7 cellular contexts compared by ENCODE assay signal in genomic region chr15:32276202-32276829, GRCh38.
DNase-seq lines count a peak whose midpoint lies in the region; ATAC-seq, FAIRE-seq and TF ChIP-seq lines count a peak whose summit lies in the region.
"Not testable (repeated sequence)": the region's sequence is repeated elsewhere in the genome, so short reads cannot be mapped to it uniquely, and the experiment has no call there.

No MANE protein-coding gene starts in this region.

- H2AFZ ChIP-seq in IMR-90 (replicated peaks; ENCODE audit: low read length, poor library complexity); H1 (ENCODE audit: low read length): not testable (repeated sequence)

- in situ Hi-C loops in IMR-90 (cut with MboI; ENCODE audit: low sequenced_read_pairs): not testable (repeated sequence)

- not testable (repeated sequence) for TF ChIP-seq RAD21 in IMR-90 (IDR thresholded peaks at IDR 0.05; ENCODE audit: low read length); H1 (IDR thresholded peaks at IDR 0.05 in 1 of 2, conservative IDR thresholded peaks at IDR 0.05 in 1 of 2; ENCODE audit: low read depth in 2 of 2, low read length in 2 of 2)

- H2BK20ac ChIP-seq in IMR-90 (ENCODE audit: low read depth, low read length); H1 (ENCODE audit: low read length): not testable (repeated sequence)

- POLR2A ChIA-PET in IMR-90 (lab: Charles Lee; ENCODE audit: unreplicated experiment); activated CD8-positive, alpha-beta T cell treated with anti-CD3 and anti-CD28 coated beads, Interleukin-2, amount 10 ng/mL, durations not matched to agents 7 days and 5 days (lab: Charles Lee); H1 (lab: Charles Lee; ENCODE audit: partially characterized antibody): not testable (repeated sequence)

- not testable (repeated sequence) for H3K36me3 ChIP-seq in IMR-90 (ENCODE audit: control insufficient read depth, insufficient read depth, low read length); H1 (ENCODE audit: control insufficient read depth in 2 of 4, insufficient read depth in 4 of 4, low read length in 3 of 4)

- not testable (repeated sequence) for H3K79me1 ChIP-seq in IMR-90 (ENCODE audit: low read depth in 1 of 2, low read length in 2 of 2); H1 (ENCODE audit: low read depth, low read length)

- TF ChIP-seq CTCF in IMR-90 (conservative IDR thresholded peaks at IDR 0.05; ENCODE audit: low read depth, low read length); H1 (IDR thresholded peaks at IDR 0.05; ENCODE audit: control extremely low read depth in 1 of 3, insufficient read depth in 1 of 3, low read depth in 1 of 3, low read length in 3 of 3); omental fat pad (IDR thresholded peaks at IDR 0.05): not testable (repeated sequence)

- H3K9me1 ChIP-seq in IMR-90 (ENCODE audit: insufficient read depth, low read length): not testable (repeated sequence)

- H2AK9ac ChIP-seq in IMR-90 (replicated peaks; ENCODE audit: low read depth, low read length, poor library complexity): not testable (repeated sequence)

- not testable (repeated sequence) for H3K36me3 Mint-ChIP-seq in activated CD8-positive, alpha-beta T cell treated with anti-CD3 and anti-CD28 coated beads, Interleukin-2, amount 10 ng/mL, durations not matched to agents 7 days and 5 days (ENCODE audit: low read depth)

- not testable (repeated sequence) for H3K4me1 ChIP-seq in IMR-90 (ENCODE audit: control insufficient read depth, insufficient read depth, low read length); H1 (replicated peaks in 1 of 4; ENCODE audit: control insufficient read depth in 3 of 4, insufficient read depth in 4 of 4, low read length in 3 of 4)

- H2BK15ac ChIP-seq in IMR-90 (ENCODE audit: low read depth, low read length); H1 (ENCODE audit: low read length): not testable (repeated sequence)

- not testable (repeated sequence) for H3K4me2 ChIP-seq in IMR-90 (ENCODE audit: low read depth, low read length); H1 (ENCODE audit: insufficient read depth in 1 of 2, low read depth in 2 of 2, low read length in 2 of 2)

- H3K4ac ChIP-seq in IMR-90 (ENCODE audit: low read depth, low read length); H1 (replicated peaks; ENCODE audit: insufficient read length, low read depth, low read length): not testable (repeated sequence)

- not testable (repeated sequence) for DNase-seq in GM19239 (ENCODE audit: insufficient read length, low spot score); activated CD8-positive, alpha-beta T cell treated with anti-CD3 and anti-CD28 coated beads, Interleukin-2, amount 10 ng/mL, durations not matched to agents 7 days and 5 days; H1 (ENCODE audit: low read depth in 1 of 2, low spot score in 2 of 2); left colon; omental fat pad (ENCODE audit: low spot score)
- DNase-seq in IMR-90: peak; percentile 0

- CTCF ChIA-PET in IMR-90 (lab: Yijun Ruan, JAX); activated CD8-positive, alpha-beta T cell treated with anti-CD3 and anti-CD28 coated beads, Interleukin-2, amount 10 ng/mL, durations not matched to agents 7 days and 5 days (lab: Charles Lee); H1 (lab: Charles Lee; ENCODE audit: partially characterized antibody): not testable (repeated sequence)

- not testable (repeated sequence) for H3K23me2 ChIP-seq in H1 (ENCODE audit: low read depth, low read length)

- not testable (repeated sequence) for H3K27ac Mint-ChIP-seq in activated CD8-positive, alpha-beta T cell treated with anti-CD3 and anti-CD28 coated beads, Interleukin-2, amount 10 ng/mL, durations not matched to agents 7 days and 5 days

- not testable (repeated sequence) for H3K27me3 ChIP-seq in IMR-90 (ENCODE audit: control insufficient read depth, insufficient read depth, low read length); H1 (replicated peaks in 1 of 4; ENCODE audit: control insufficient read depth in 3 of 4, extremely low read depth in 1 of 4, insufficient read depth in 3 of 4, low read length in 3 of 4)

- H3K27ac ChIP-seq in IMR-90 (ENCODE audit: insufficient read depth, low read length); H1 (ENCODE audit: low read depth, low read length): not testable (repeated sequence)

- H4K5ac ChIP-seq in IMR-90 (ENCODE audit: low read depth, low read length); H1 (ENCODE audit: insufficient read length, low read depth, low read length): not testable (repeated sequence)

- H4K8ac ChIP-seq in IMR-90 (ENCODE audit: low read depth in 2 of 2, low read length in 2 of 2); H1 (ENCODE audit: extremely low read depth, insufficient read depth, low read length): not testable (repeated sequence)

- H3K14ac ChIP-seq in IMR-90 (replicated peaks; ENCODE audit: low read depth, low read length); H1 (ENCODE audit: insufficient read length): not testable (repeated sequence)

- not testable (repeated sequence) for H3K9ac ChIP-seq in IMR-90 (ENCODE audit: low read depth, low read length); H1 (replicated peaks in 1 of 4; ENCODE audit: extremely low read depth in 1 of 4, low read depth in 3 of 4, low read length in 3 of 4)

- peak; percentile 81 for ATAC-seq in HG02759 (IDR thresholded peaks at IDR 0.05; ENCODE audit: unreplicated experiment)
- ATAC-seq in IMR-90 (ENCODE audit: low read depth): peak; percentile 95
- ATAC-seq in activated CD8-positive, alpha-beta T cell treated with anti-CD3 and anti-CD28 coated beads, Interleukin-2, amount 10 ng/mL, durations not matched to agents 7 days and 5 days: peak; percentile 92
- peak; percentile 67 for ATAC-seq in left colon
- peak; percentile 64 for ATAC-seq in omental fat pad (ENCODE audit: low FRiP score)

- dilution Hi-C loops in IMR-90 (cut with HindIII; ENCODE audit: low sequenced_read_pairs, unreplicated experiment): not testable (repeated sequence)

- H3K4me1 Mint-ChIP-seq in activated CD8-positive, alpha-beta T cell treated with anti-CD3 and anti-CD28 coated beads, Interleukin-2, amount 10 ng/mL, durations not matched to agents 7 days and 5 days (ENCODE audit: low read depth): not testable (repeated sequence)

- H2BK5ac ChIP-seq in IMR-90 (ENCODE audit: low read depth, low read length, poor library complexity, severe bottlenecking); H1 (ENCODE audit: low read depth, low read length): not testable (repeated sequence)

- no CpG with 5 or more reads among the region's 21 CpGs for WGBS in IMR-90 (ENCODE audit: extremely low coverage in 2 of 2, insufficient read length in 1 of 2), 2 experiments
- no CpG with 5 or more reads among the region's 21 CpGs for WGBS in H1 (ENCODE audit: extremely low coverage in 1 of 2, insufficient coverage in 1 of 2, insufficient read length in 1 of 2, insufficient replicate concordance in 2 of 2, low coverage in 1 of 2, low lambda C conversion rate in 2 of 2, missing lambda C conversion rate in 1 of 2), 2 experiments

- BruUV-seq in IMR-90 (replicated peaks; lab: Mats Ljungman, UMichigan): not testable (repeated sequence)

- not testable (repeated sequence) for H3K4me3 ChIP-seq in IMR-90 (ENCODE audit: insufficient read depth, low read depth, low read length); H1 (ENCODE audit: extremely low read depth in 1 of 4, insufficient read depth in 2 of 4, low read depth in 3 of 4, low read length in 4 of 4)

- H2AK5ac ChIP-seq in IMR-90 (ENCODE audit: low read depth, low read length); H1 (ENCODE audit: low read depth, low read length): not testable (repeated sequence)

- not testable (repeated sequence) for H4K20me1 ChIP-seq in IMR-90 (ENCODE audit: insufficient read depth, low read length); H1 (replicated peaks in 1 of 2; ENCODE audit: control insufficient read depth in 1 of 2, insufficient read depth in 2 of 2, low read length in 2 of 2)

- intact Hi-C loops in IMR-90 (cut with micrococcal nuclease); left colon (cut with DNase I, micrococcal nuclease): not testable (repeated sequence)

- H3K18ac ChIP-seq in IMR-90 (ENCODE audit: low read depth, low read length); H1 (ENCODE audit: extremely low read depth, low read length): not testable (repeated sequence)

- not testable (repeated sequence) for H2BK120ac ChIP-seq in IMR-90 (ENCODE audit: low read depth, low read length); H1 (replicated peaks; ENCODE audit: low read depth, low read length)

- not testable (repeated sequence) for TF ChIP-seq EP300 in H1 (IDR thresholded peaks at IDR 0.05; ENCODE audit: borderline replicate concordance in 1 of 2, low read depth in 2 of 2, low read length in 2 of 2)

- H3K27me3 Mint-ChIP-seq in activated CD8-positive, alpha-beta T cell treated with anti-CD3 and anti-CD28 coated beads, Interleukin-2, amount 10 ng/mL, durations not matched to agents 7 days and 5 days (ENCODE audit: low read depth): not testable (repeated sequence)

- TF ChIP-seq POLR2A in IMR-90 (IDR thresholded peaks at IDR 0.05; ENCODE audit: low read depth, low read length); H1 (IDR thresholded peaks at IDR 0.05; ENCODE audit: control extremely low read depth in 1 of 2, low read depth in 2 of 2, low read length in 2 of 2): not testable (repeated sequence)

- not testable (repeated sequence) for H3K9me3 Mint-ChIP-seq in activated CD8-positive, alpha-beta T cell treated with anti-CD3 and anti-CD28 coated beads, Interleukin-2, amount 10 ng/mL, durations not matched to agents 7 days and 5 days (ENCODE audit: insufficient read depth)

- not testable (repeated sequence) for H3K9me3 ChIP-seq in IMR-90 (ENCODE audit: control insufficient read depth, insufficient read depth, low read length); H1 (ENCODE audit: insufficient read depth in 2 of 2, low read depth in 1 of 2, low read length in 1 of 2)

- FAIRE-seq in GM19239 (lab: Jason Lieb, UNC) (peak; percentile 67), H1 (lab: Jason Lieb, UNC) (peak; percentile 78)

- not testable (repeated sequence) for H4K91ac ChIP-seq in IMR-90 (ENCODE audit: insufficient read depth, low read depth, low read length); H1 (replicated peaks; ENCODE audit: insufficient read length, low read length)

- H3K79me2 ChIP-seq in H1 (ENCODE audit: control insufficient read depth in 1 of 2, insufficient read depth in 2 of 2, low read length in 2 of 2): not testable (repeated sequence)

- not testable (repeated sequence) for H2BK12ac ChIP-seq in H1 (ENCODE audit: low read depth, low read length)

- H3K23ac ChIP-seq in IMR-90 (ENCODE audit: low read depth, low read length); H1 (ENCODE audit: insufficient read length): not testable (repeated sequence)

- H3K4me3 Mint-ChIP-seq in activated CD8-positive, alpha-beta T cell treated with anti-CD3 and anti-CD28 coated beads, Interleukin-2, amount 10 ng/mL, durations not matched to agents 7 days and 5 days: not testable (repeated sequence)

- H3K56ac ChIP-seq in IMR-90 (ENCODE audit: extremely low read depth, insufficient read depth, low read length); H1 (replicated peaks; ENCODE audit: insufficient read length, low read depth, low read length): not testable (repeated sequence)
